ENCODE assay signal across 16 cellular contexts in the genomic region with DNA sequence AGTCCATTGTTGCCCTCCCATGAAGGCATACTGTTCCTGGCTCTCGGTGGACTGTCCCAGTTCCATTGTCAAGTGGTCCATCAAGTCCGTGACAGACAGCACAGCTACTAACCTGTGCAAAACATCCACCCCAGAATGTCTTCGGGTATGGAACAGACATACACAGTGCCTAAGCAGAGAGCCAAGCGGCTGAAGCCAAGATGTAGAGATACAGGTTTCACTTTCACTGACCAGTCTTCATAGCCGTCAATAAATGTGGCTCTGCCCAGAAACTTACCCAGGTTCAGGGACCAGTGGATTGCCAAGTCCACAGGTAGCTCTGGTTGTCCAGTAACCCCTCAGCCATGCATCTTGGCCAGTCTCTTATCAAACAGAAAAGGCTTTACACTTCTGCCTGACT. TPM values are rescaled to one million over a fixed set of nuclear protein-coding genes. Genes with fewer than 3 reads are reported as not detected.
DNase-seq lines count a peak whose midpoint lies in the region; ATAC-seq, FAIRE-seq and TF ChIP-seq lines count a peak whose summit lies in the region.
"Had no signal": no experiment of that assay in that cellular context is flagged by ENCODE, and none has a peak within 500 bp of the region (broad histone marks: within the 10 kb centered on the region; RNA-seq: fewer than 3 reads in every experiment).

No MANE protein-coding gene starts in this region.

- H4K20me1 ChIP-seq in Loucy (ENCODE audit: insufficient read depth, low read length, poor library complexity, severe bottlenecking) (no peaks in the 10 kb centered on the region), H1 (replicated peaks in 1 of 2; ENCODE audit: control insufficient read depth in 1 of 2, insufficient read depth in 2 of 2, low read length in 2 of 2) (no peaks in the 10 kb centered on the region)

- no peak overlapping the region for H3K27ac ChIP-seq in H1 (ENCODE audit: low read depth, low read length)
- no peak overlapping the region for H3K27ac ChIP-seq in trophoblast cell (ENCODE audit: low read depth, low read length)
- H3K27ac ChIP-seq: 22Rv1, RWPE1 had no signal

- no peak for TF ChIP-seq EP300 in H1 (IDR thresholded peaks at IDR 0.05; ENCODE audit: borderline replicate concordance in 1 of 2, low read depth in 2 of 2, low read length in 2 of 2)

- H3K36me3 ChIP-seq in Loucy (ENCODE audit: insufficient read depth, low read length) (no peaks in the 10 kb centered on the region), H1 (ENCODE audit: control insufficient read depth in 2 of 4, insufficient read depth in 4 of 4, low read length in 3 of 4) (no peaks in the 10 kb centered on the region), trophoblast cell (ENCODE audit: control insufficient read depth in 1 of 2, insufficient read depth in 2 of 2, low read length in 2 of 2) (no peaks in the 10 kb centered on the region)
- H3K36me3 ChIP-seq: HAP-1 had no signal

- no peak overlapping the region for H3K23ac ChIP-seq in H1 (ENCODE audit: insufficient read length)
- no peak overlapping the region for H3K23ac ChIP-seq in trophoblast cell (ENCODE audit: low read length)

- no peak overlapping the region for H2BK20ac ChIP-seq in H1 (ENCODE audit: low read length)

- H3K4me1 Mint-ChIP-seq in activated CD4-positive, alpha-beta T cell treated with anti-CD3 and anti-CD28 coated beads, Interleukin-2, amount 10 ng/mL, durations not matched to agents 7 days and 5 days: peaks cover 24% of the 10 kb centered on the region
- no peaks in the 10 kb centered on the region for H3K4me1 Mint-ChIP-seq in MCF 10A (ENCODE audit: insufficient read depth, unreplicated experiment)
- H3K4me1 Mint-ChIP-seq in mesothelial cell of epicardium: no peaks in the 10 kb centered on the region

- H3K18ac ChIP-seq in H1 (ENCODE audit: extremely low read depth, low read length) (no peak overlapping the region), trophoblast cell (ENCODE audit: low read length) (no peak overlapping the region)

- peak overlapping the region; percentile 57 for H3K27ac Mint-ChIP-seq in activated CD4-positive, alpha-beta T cell treated with anti-CD3 and anti-CD28 coated beads, Interleukin-2, amount 10 ng/mL, durations not matched to agents 7 days and 5 days
- H3K27ac Mint-ChIP-seq in MCF 10A (ENCODE audit: low read depth, unreplicated experiment) (no peak overlapping the region), mesothelial cell of epicardium (no peak overlapping the region)

- peaks cover 9% of the 10 kb centered on the region for H3K27me3 Mint-ChIP-seq in activated CD4-positive, alpha-beta T cell treated with anti-CD3 and anti-CD28 coated beads, Interleukin-2, amount 10 ng/mL, durations not matched to agents 7 days and 5 days
- no peaks in the 10 kb centered on the region for H3K27me3 Mint-ChIP-seq in MCF 10A (ENCODE audit: insufficient read depth, unreplicated experiment)
- H3K27me3 Mint-ChIP-seq in mesothelial cell of epicardium (ENCODE audit: low read depth): no peaks in the 10 kb centered on the region

- no peak for FAIRE-seq in H1 (lab: Jason Lieb, UNC)

- no peak overlapping the region for H2BK120ac ChIP-seq in H1 (replicated peaks; ENCODE audit: low read depth, low read length)
- H2BK120ac ChIP-seq in trophoblast cell (ENCODE audit: insufficient read depth, low read length, poor library complexity): no peak overlapping the region

- H3K4ac ChIP-seq in H1 (replicated peaks; ENCODE audit: insufficient read length, low read depth, low read length) (no peak overlapping the region), trophoblast cell (ENCODE audit: low read depth, low read length) (no peak overlapping the region)

- no peaks in the 10 kb centered on the region for H3K36me3 Mint-ChIP-seq in activated CD4-positive, alpha-beta T cell treated with anti-CD3 and anti-CD28 coated beads, Interleukin-2, amount 10 ng/mL, durations not matched to agents 7 days and 5 days (ENCODE audit: low read depth)
- H3K36me3 Mint-ChIP-seq in MCF 10A (ENCODE audit: insufficient read depth, unreplicated experiment): no peaks in the 10 kb centered on the region
- H3K36me3 Mint-ChIP-seq in mesothelial cell of epicardium: no peaks in the 10 kb centered on the region

- no peak overlapping the region for H3K14ac ChIP-seq in H1 (ENCODE audit: insufficient read length)
- no peak overlapping the region for H3K14ac ChIP-seq in trophoblast cell (ENCODE audit: low read length)

- H3K4me3 ChIP-seq in Loucy (ENCODE audit: low read length, poor library complexity, severe bottlenecking) (peak overlapping the region; percentile 49), H1 (ENCODE audit: extremely low read depth in 1 of 4, insufficient read depth in 2 of 4, low read depth in 3 of 4, low read length in 4 of 4) (no peak overlapping the region), trophoblast cell (ENCODE audit: low read depth, low read length) (peak overlapping the region; percentile 6)
- H3K4me3 ChIP-seq: HAP-1 had no signal

- no peaks in the 10 kb centered on the region for H3F3A ChIP-seq in Loucy (ENCODE audit: low read depth)

- no peaks in the 10 kb centered on the region for H3K79me2 ChIP-seq in Loucy (ENCODE audit: insufficient read depth, low read length)
- H3K79me2 ChIP-seq in H1 (ENCODE audit: control insufficient read depth in 1 of 2, insufficient read depth in 2 of 2, low read length in 2 of 2): no peaks in the 10 kb centered on the region
- H3K79me2 ChIP-seq in trophoblast cell (ENCODE audit: control insufficient read depth, insufficient read depth, low read length, poor library complexity): no peaks in the 10 kb centered on the region

- H2AK5ac ChIP-seq in H1 (ENCODE audit: low read depth, low read length): no peak overlapping the region
- no peak overlapping the region for H2AK5ac ChIP-seq in trophoblast cell (ENCODE audit: low read length)

- no peak overlapping the region for H2BK15ac ChIP-seq in H1 (ENCODE audit: low read length)

- H3K9me3 ChIP-seq in Loucy (ENCODE audit: insufficient read depth, low read depth, low read length) (no peaks in the 10 kb centered on the region), H1 (ENCODE audit: insufficient read depth in 2 of 2, low read depth in 1 of 2, low read length in 1 of 2) (no peaks in the 10 kb centered on the region), trophoblast cell (ENCODE audit: insufficient read depth, low read depth, low read length) (no peaks in the 10 kb centered on the region)
- H3K9me3 ChIP-seq: HAP-1 had no signal

- intact Hi-C loops in MCF 10A (cut with micrococcal nuclease): no loop called here

- no peak overlapping the region for H4K5ac ChIP-seq in H1 (ENCODE audit: insufficient read length, low read depth, low read length)

- no peaks in the 10 kb centered on the region for H3K9me2 ChIP-seq in Loucy (replicated peaks; ENCODE audit: low read depth, low read length)

- H4K12ac ChIP-seq in trophoblast cell (ENCODE audit: low read depth, low read length): no peak overlapping the region

- ATAC-seq in HG02840 (IDR thresholded peaks at IDR 0.05; ENCODE audit: low FRiP score, unreplicated experiment): no peak

- WGBS in H1 (ENCODE audit: extremely low coverage in 1 of 2, insufficient coverage in 1 of 2, insufficient read length in 1 of 2, insufficient replicate concordance in 2 of 2, low coverage in 1 of 2, low lambda C conversion rate in 2 of 2, missing lambda C conversion rate in 1 of 2), 2 experiments: 87% methylated on average over 5 of the region's 5 CpGs; no CpG with 5 or more reads in 1 of the 2 experiments
- WGBS in trophoblast cell (ENCODE audit: extremely low coverage, insufficient coverage, insufficient read length): no CpG with 5 or more reads among the region's 5 CpGs

- CTCF ChIA-PET in activated CD4-positive, alpha-beta T cell treated with anti-CD3 and anti-CD28 coated beads, Interleukin-2, amount 10 ng/mL, durations not matched to agents 7 days and 5 days (lab: Charles Lee): interaction anchor here (1.1 to 1.2 kb wide), 2 partner anchors 10 to 254 kb away, joined by 3 read pairs; no protein-coding TSS in a partner anchor
- CTCF ChIA-PET in H1 (lab: Charles Lee; ENCODE audit: partially characterized antibody) (no interaction called here), MCF 10A (lab: Yijun Ruan, JAX) (interaction anchor here (1.3 kb wide), 1 partner anchor 35 kb away, joined by 3 read pairs; no protein-coding TSS in a partner anchor)

- H4K91ac ChIP-seq in H1 (replicated peaks; ENCODE audit: insufficient read length, low read length): no peak overlapping the region
- H4K91ac ChIP-seq in trophoblast cell (ENCODE audit: low read depth, low read length): no peak overlapping the region

- H3K9ac ChIP-seq in Loucy (ENCODE audit: low read depth, low read length, poor library complexity, severe bottlenecking) (peak overlapping the region; percentile 26), H1 (replicated peaks in 1 of 4; ENCODE audit: extremely low read depth in 1 of 4, low read depth in 3 of 4, low read length in 3 of 4) (no peak overlapping the region; a peak in 1 of 7 replicates), trophoblast cell (ENCODE audit: low read length) (no peak overlapping the region)

- H2BK12ac ChIP-seq in H1 (ENCODE audit: low read depth, low read length) (no peak overlapping the region), trophoblast cell (ENCODE audit: low read length) (no peak overlapping the region)

- POLR2A ChIA-PET in activated CD4-positive, alpha-beta T cell treated with anti-CD3 and anti-CD28 coated beads, Interleukin-2, amount 10 ng/mL, durations not matched to agents 7 days and 5 days (lab: Charles Lee): no interaction called here
- POLR2A ChIA-PET in H1 (lab: Charles Lee; ENCODE audit: partially characterized antibody) (no interaction called here), MCF 10A (lab: Yijun Ruan, JAX) (interaction anchor here (1.8 to 2.0 kb wide), 2 partner anchors 8 to 11 kb away, joined by 6 to 7 read pairs; a partner anchor contains a TSS)

- DNase-seq in activated CD4-positive, alpha-beta T cell treated with anti-CD3 and anti-CD28 coated beads, Interleukin-2, amount 10 ng/mL, durations not matched to agents 7 days and 5 days: no peak
- DNase-seq in activated CD4-positive, alpha-beta T cell treated with anti-CD3 and anti-CD28 coated beads for 1 hour: no peak
- DNase-seq in H1 (ENCODE audit: low read depth in 1 of 2, low spot score in 2 of 2): no peak
- DNase-seq in trophoblast cell: no peak
- no peak for DNase-seq in MCF 10A (ENCODE audit: unreplicated experiment)
- DNase-seq in mesothelial cell of epicardium (ENCODE audit: low spot score in 2 of 2, unreplicated experiment in 2 of 2): no peak
- DNase-seq: COR-L47, DMS153, NCI-H1436, NCI-H2029 treated with DMSO at 0.1 percent for 48 hours, NCI-H510A treated with DMSO at 0.1 percent for 48 hours had no signal

- BruUV-seq in MCF 10A (replicated peaks; lab: Mats Ljungman, UMichigan): no TSS peak

- peak overlapping the region; percentile 64 for H3K4me2 ChIP-seq in Loucy (ENCODE audit: low read depth, low read length, poor library complexity, severe bottlenecking)
- H3K4me2 ChIP-seq in H1 (ENCODE audit: insufficient read depth in 1 of 2, low read depth in 2 of 2, low read length in 2 of 2): no peak overlapping the region
- H3K4me2 ChIP-seq in trophoblast cell (ENCODE audit: low read length): no peak overlapping the region

- H3K56ac ChIP-seq in H1 (replicated peaks; ENCODE audit: insufficient read length, low read depth, low read length): no peak overlapping the region

- H2BK5ac ChIP-seq in H1 (ENCODE audit: low read depth, low read length) (no peak overlapping the region), trophoblast cell (ENCODE audit: low read depth, low read length, poor library complexity) (no peak overlapping the region)

- no peak for TF ChIP-seq CTCF in Loucy (conservative IDR thresholded peaks at IDR 0.05; ENCODE audit: low read length)
- TF ChIP-seq CTCF in H1 (IDR thresholded peaks at IDR 0.05; ENCODE audit: control extremely low read depth in 1 of 3, insufficient read depth in 1 of 3, low read depth in 1 of 3, low read length in 3 of 3): no peak
- TF ChIP-seq CTCF in MCF 10A (IDR thresholded peaks at IDR 0.05; ENCODE audit: unreplicated experiment): no peak
- no peak for TF ChIP-seq CTCF in mesothelial cell of epicardium (IDR thresholded peaks at IDR 0.05; ENCODE audit: unreplicated experiment)

- TF ChIP-seq POLR2A in H1 (IDR thresholded peaks at IDR 0.05; ENCODE audit: control extremely low read depth in 1 of 2, low read depth in 2 of 2, low read length in 2 of 2): no peak

- H3K27me3 ChIP-seq in Loucy (ENCODE audit: insufficient read depth, low read length, poor library complexity, severe bottlenecking): no peaks in the 10 kb centered on the region
- peaks cover 6 to 31% (median 20%) of the 10 kb centered on the region in 4 experiments; a peak in 6 of 7 replicates for H3K27me3 ChIP-seq in H1 (replicated peaks in 1 of 4; ENCODE audit: control insufficient read depth in 3 of 4, extremely low read depth in 1 of 4, insufficient read depth in 3 of 4, low read length in 3 of 4)
- H3K27me3 ChIP-seq in trophoblast cell (ENCODE audit: insufficient read depth, low read length): no peaks in the 10 kb centered on the region

- no peaks in the 10 kb centered on the region for H3K79me1 ChIP-seq in H1 (ENCODE audit: low read depth, low read length)
- H3K79me1 ChIP-seq in trophoblast cell (ENCODE audit: low read length): no peaks in the 10 kb centered on the region

- no peak for TF ChIP-seq RAD21 in H1 (IDR thresholded peaks at IDR 0.05 in 1 of 2, conservative IDR thresholded peaks at IDR 0.05 in 1 of 2; ENCODE audit: low read depth in 2 of 2, low read length in 2 of 2)

- H3K23me2 ChIP-seq in H1 (ENCODE audit: low read depth, low read length): no peaks in the 10 kb centered on the region

- H4K8ac ChIP-seq in H1 (ENCODE audit: extremely low read depth, insufficient read depth, low read length) (peak overlapping the region; percentile 38; the same call in 1 of the 2 replicates), trophoblast cell (ENCODE audit: low read depth, low read length) (no peak overlapping the region)

- H3K4me3 Mint-ChIP-seq in activated CD4-positive, alpha-beta T cell treated with anti-CD3 and anti-CD28 coated beads, Interleukin-2, amount 10 ng/mL, durations not matched to agents 7 days and 5 days: no peak overlapping the region
- H3K4me3 Mint-ChIP-seq in MCF 10A (ENCODE audit: unreplicated experiment) (no peak overlapping the region), mesothelial cell of epicardium (no peak overlapping the region)

- H3K4me1 ChIP-seq in Loucy (ENCODE audit: insufficient read depth, low read length, poor library complexity, severe bottlenecking): peaks cover 20% of the 10 kb centered on the region
- peaks cover 0 to 6% (median 5%) of the 10 kb centered on the region in 4 experiments; a peak in 3 of 7 replicates for H3K4me1 ChIP-seq in H1 (replicated peaks in 1 of 4; ENCODE audit: control insufficient read depth in 3 of 4, insufficient read depth in 4 of 4, low read length in 3 of 4)
- H3K4me1 ChIP-seq in trophoblast cell (ENCODE audit: control insufficient read depth in 1 of 2, insufficient read depth in 2 of 2, low read length in 2 of 2): no peaks in the 10 kb centered on the region

- H3K9me3 Mint-ChIP-seq in activated CD4-positive, alpha-beta T cell treated with anti-CD3 and anti-CD28 coated beads, Interleukin-2, amount 10 ng/mL, durations not matched to agents 7 days and 5 days: no peaks in the 10 kb centered on the region
- H3K9me3 Mint-ChIP-seq in MCF 10A (ENCODE audit: unreplicated experiment) (no peaks in the 10 kb centered on the region), mesothelial cell of epicardium (no peaks in the 10 kb centered on the region)

- H2AFZ ChIP-seq in Loucy (ENCODE audit: low read length) (peak overlapping the region; percentile 26), H1 (ENCODE audit: low read length) (no peak overlapping the region), trophoblast cell (ENCODE audit: insufficient read depth, low read length, poor library complexity) (no peak overlapping the region)

RNA-seq across cellular contexts. Expression of a gene that starts 10.7 kb away (rescaled TPM):
- 10 to 100 TPM; 20.7 to 22.1 TPM for total RNA-seq in activated CD4-positive, alpha-beta T cell treated with anti-CD3 and anti-CD28 coated beads, Interleukin-2, amount 10 ng/mL, durations not matched to agents 7 days and 5 days
- 21.5 and 25.5 TPM in 2 replicates for total RNA-seq in H1 (2021; fragmentation: NEBNext Ultra II Directional; extraction: Animal tissue kit (Norgen Biotek cat#: 25700))
- 4.3 and 6.5 TPM in 2 replicates for polyA plus RNA-seq in H1 (2011; rRNA removed)
- 7.2 TPM for polyA plus RNA-seq in H1 (2011; cell fraction: cytosol; rRNA removed)
- polyA plus RNA-seq in H1 (2011; cell fraction: nucleus; rRNA removed): 7.4 TPM
- 6.8 to 12.5 TPM (median 8.1 TPM) in 4 replicates for polyA plus RNA-seq in H1 (2012, experiment 1 of 2)
- 0.79 TPM for polyA plus RNA-seq in H1 (2012, experiment 2 of 2)
- polyA plus RNA-seq in H1 (2013, experiment 1 of 2): 10.7 TPM
- 10.0 TPM for polyA plus RNA-seq in H1 (2013, experiment 2 of 2)
- 38.6 and 50.2 TPM in 2 replicates for polyA minus RNA-seq in H1 (2011; rRNA and poly(A)+ RNA removed)
- polyA minus RNA-seq in H1 (2011; cell fraction: cytosol; rRNA and poly(A)+ RNA removed): 17.8 TPM
- polyA minus RNA-seq in H1 (2011; cell fraction: nucleus; rRNA and poly(A)+ RNA removed): 17.7 TPM
- polyA plus RNA-seq in trophoblast cell (2013): 8.3 and 8.4 TPM in 2 replicates
- total RNA-seq in MCF 10A (2022) (16.9 and 18.4 TPM in 2 replicates), mesothelial cell of epicardium (22.0 to 24.7 TPM (median 23.5 TPM) in 3 replicates)

Comparison
In these comparisons a context has a peak if more than half of its experiments do, and no peak if none do; other contexts are left out.
1. H3K4me3 ChIP-seq: peak in Loucy (single experiment) and trophoblast cell (single experiment); none in H1 (0 of 4).